In genomic region chr2:216636570-216637450, GRCh38 we compare ENCODE assay signal across 8 cellular contexts. TPM values are rescaled to one million over a fixed set of nuclear protein-coding genes. Genes with fewer than 3 reads are reported as not detected.
DNase-seq lines count a peak whose midpoint lies in the region; ATAC-seq, FAIRE-seq and TF ChIP-seq lines count a peak whose summit lies in the region.

No MANE protein-coding gene starts in this region.

- H3K9me3 ChIP-seq in K562 (replicated peaks; ENCODE audit: control insufficient read depth, insufficient read depth, low read depth, low read length): no peaks in the 10 kb centered on the region
- H3K9me3 ChIP-seq in right lobe of liver: no peaks in the 10 kb centered on the region

- H4K20me1 ChIP-seq in K562 (replicated peaks; ENCODE audit: control insufficient read depth, insufficient read depth, low read length): no peaks in the 10 kb centered on the region

- no peak for TF ChIP-seq RAD21 in K562 (CRISPR knock-in tag; conservative IDR thresholded peaks at IDR 0.05 in 1 of 2, IDR thresholded peaks at IDR 0.05 in 1 of 2)

- no TSS peak for BruUV-seq in K562 (replicated peaks; lab: Mats Ljungman, UMichigan)

- H3K79me2 ChIP-seq in ACC112 (ENCODE audit: control insufficient read depth, insufficient read depth, low read length, unreplicated experiment) (peaks cover 16% of the 10 kb centered on the region), K562 (ENCODE audit: control insufficient read depth, insufficient read depth, low read length) (no peaks in the 10 kb centered on the region)

- intact Hi-C loops in K562 (cut with micrococcal nuclease): no loop called here
- intact Hi-C loops in right lobe of liver (cut with DNase I): no loop called here

- H2AFZ ChIP-seq in ACC112 (ENCODE audit: low read length, unreplicated experiment): no peak overlapping the region
- no peak overlapping the region for H2AFZ ChIP-seq in K562 (ENCODE audit: low read depth, low read length)

- no peaks in the 10 kb centered on the region for H3K27me3 ChIP-seq in ACC112 (ENCODE audit: insufficient read depth, low read length)
- H3K27me3 ChIP-seq in K562 (ENCODE audit: control insufficient read depth in 2 of 2, insufficient read depth in 2 of 2, low read length in 2 of 2): peaks cover 5 to 49% of the 10 kb centered on the region in 2 experiments; a peak in 4 of 5 replicates
- no peaks in the 10 kb centered on the region for H3K27me3 ChIP-seq in right lobe of liver

- CTCF ChIA-PET in K562 (lab: Yijun Ruan, JAX; ENCODE audit: low intra/inter-chr PET ratio): no interaction called here

- 3% methylated on average over 25 of the region's 29 CpGs for WGBS in K562 (ENCODE audit: insufficient coverage, low coverage, missing lambda C conversion rate)
- WGBS in right lobe of liver (ENCODE audit: insufficient coverage, low coverage, low lambda C conversion rate, missing lambda C conversion rate): 25% methylated on average over 25 of the region's 29 CpGs

- TF ChIP-seq POLR2A in K562 (conservative IDR thresholded peaks at IDR 0.05) (no peak), right lobe of liver (IDR thresholded peaks at IDR 0.05) (no peak)

- no peak overlapping the region for H3K4me2 ChIP-seq in K562 (ENCODE audit: insufficient read depth, low read length)

- H3K36me3 ChIP-seq in ACC112 (ENCODE audit: insufficient read depth, low read length) (0 out of 2 replicates have a peak, but pooled peaks cover 3% of the 10 kb centered on the region), K562 (ENCODE audit: control insufficient read depth, insufficient read depth, low read length) (no peaks in the 10 kb centered on the region), right lobe of liver (peaks cover 0 to 26% (median 6%) of the 10 kb centered on the region in 4 donors)

- H3K4me3 ChIP-seq in ACC112 (ENCODE audit: low read depth, low read length) (peak overlapping the region; percentile 80; the same call in 1 of the 2 replicates), K562 (no peak overlapping the region), right lobe of liver (peak overlapping the region; percentile 7 to 76 (median 68))

- no peak for TF ChIP-seq EP300 in K562 (IDR thresholded peaks at IDR 0.05; ENCODE audit: low read length)

- in situ Hi-C loops in KBM-7 (cut with MboI; ENCODE audit: low pct_unique_long_range_greater_than_20kb, low sequenced_read_pairs) (no loop called here), K562 (cut with MboI) (no loop called here)

- no peak for TF ChIP-seq CTCF in K562 (IDR thresholded peaks at IDR 0.05 in 2 of 3, conservative IDR thresholded peaks at IDR 0.05 in 1 of 3; ENCODE audit: insufficient read depth in 2 of 3, low read depth in 1 of 3, low read length in 3 of 3)
- no peak for TF ChIP-seq CTCF in right lobe of liver (IDR thresholded peaks at IDR 0.05)

- H3K9ac ChIP-seq in K562 (ENCODE audit: insufficient read depth in 1 of 2, low read depth in 2 of 2, low read length in 2 of 2): no peak overlapping the region

- ATAC-seq in K562 (peak; percentile 92), right lobe of liver (peak; percentile 63 to 74 (median 70)), HG03342 (IDR thresholded peaks at IDR 0.05; ENCODE audit: unreplicated experiment) (no peak)

- H3K27ac ChIP-seq in ACC112 (ENCODE audit: low read depth, low read length) (no peak overlapping the region), K562 (ENCODE audit: extremely low read depth, low read depth, low read length) (no peak overlapping the region), right lobe of liver (peak overlapping the region; percentile 32 to 73 (median 43)), substantia nigra (ENCODE audit: low read depth, low read length, poor library complexity, severe bottlenecking) (no peak overlapping the region)

- no peaks in the 10 kb centered on the region for H3K9me1 ChIP-seq in K562 (ENCODE audit: control insufficient read depth, insufficient read depth, low read length)

- no peak for FAIRE-seq in K562 (lab: Jason Lieb, UNC)

- POLR2A ChIA-PET in K562 (lab: Yijun Ruan, JAX): no interaction called here

- DNase-seq in KBM-7 (peak; percentile 61), K562 (ENCODE audit: extremely low read depth in 1 of 4, low spot score in 3 of 4) (peak; percentile 19 to 34 (median 29)), right lobe of liver (peak; percentile 65 to 82 (median 67)), COR-L47 (lab: John Stamatoyannopoulos, UW) (no peak), UCSD-AML1 (lab: John Stamatoyannopoulos, UW; ENCODE audit: unreplicated experiment) (no peak), substantia nigra (lab: John Stamatoyannopoulos, UW) (no peak)

- peaks cover 25% of the 10 kb centered on the region for H3K4me1 ChIP-seq in ACC112 (ENCODE audit: control insufficient read depth, insufficient read depth, low read length, unreplicated experiment)
- H3K4me1 ChIP-seq in K562 (replicated peaks in 1 of 2; ENCODE audit: control insufficient read depth in 2 of 2, insufficient read depth in 2 of 2, low read length in 2 of 2): no peaks in the 10 kb centered on the region; a peak in 1 of 5 replicates
- H3K4me1 ChIP-seq in right lobe of liver: peaks cover 0 to 37% (median 0%) of the 10 kb centered on the region in 4 donors

TF ChIP-seq in K562, 482 proteins besides CTCF, POLR2A, EP300 and RAD21 (continues in another document):
- TF ChIP-seq FOSL1 (tag; conservative IDR thresholded peaks at IDR 0.05) (peak; percentile 49; the same call in 1 of the 2 replicates), JUND (IDR thresholded peaks at IDR 0.05; ENCODE audit: borderline replicate concordance, low read depth, low read length) (peak; percentile 44; the same call in 1 of the 2 replicates), JUND (tag; IDR thresholded peaks at IDR 0.05; ENCODE audit: borderline replicate concordance, low read depth, low read length) (peak; percentile 23; the same call in 1 of the 3 replicates), RCOR1 (IDR thresholded peaks at IDR 0.05; ENCODE audit: borderline replicate concordance in 1 of 2, low read depth in 2 of 2, low read length in 2 of 2) (peak in 1 of 2 experiments; percentile 71; a peak in 1 of 4 replicates), CTBP1 (IDR thresholded peaks at IDR 0.05; ENCODE audit: borderline replicate concordance) (peak; percentile 93), ETS1 (conservative IDR thresholded peaks at IDR 0.05; ENCODE audit: control insufficient read depth, low read depth, low read length) (no peak)

RNA-seq across cellular contexts. Expression of gene IGFBP2, which starts 3.6 kb away (rescaled TPM):
- total RNA-seq in K562 (2011; cell fraction: chromatin; rRNA removed; ENCODE audit: low replicate concordance): not detected in 2 replicates
- not detected in 2 replicates for total RNA-seq in K562 (2011; cell fraction: nucleolus; rRNA removed)
- not detected in 2 replicates for total RNA-seq in K562 (2011; cell fraction: nucleoplasm; rRNA removed)
- total RNA-seq in K562 (2014; rRNA removed) (not detected in 2 replicates), K562 (2014; rRNA removed; fragmentation: Illumina TruSeq; extraction: Trizol) (not detected in 2 replicates), K562 (2015; rRNA removed; fragmentation: Illumina TruSeq; extraction: Trizol) (0.23 TPM in 1 of 2 replicates, not detected in the other), K562 (2021) (0.85 and 0.93 TPM in 2 replicates), right lobe of liver (1,000 to 10,000 TPM in 2 of 6 experiments, 100 to 1,000 TPM in 4; 276 to 1,091 (median 406) TPM)
- polyA plus RNA-seq in K562 (2011; rRNA removed) (not detected in 2 replicates), K562 (2014; fragmentation: Illumina TruSeq; extraction: Trizol) (not detected in 2 replicates), K562 (2014; fragmentation: Nextera tagmentation; extraction: Ambion mirVana) (not detected), K562 (2014; rRNA removed) (not detected in 2 replicates)
- polyA plus RNA-seq in K562 (2011; cell fraction: cytosol; rRNA removed): 0.06 and 0.31 TPM in 2 replicates
- polyA plus RNA-seq in K562 (2011; cell fraction: nucleus; rRNA removed): not detected in 2 replicates
- 0.29 and 0.76 TPM in 2 replicates for polyA plus RNA-seq in K562 (2012)
- polyA minus RNA-seq in K562 (2011; rRNA and poly(A)+ RNA removed): not detected in 2 replicates
- polyA minus RNA-seq in K562 (2011; cell fraction: cytosol; rRNA and poly(A)+ RNA removed): not detected in 2 replicates
- not detected in 2 replicates for polyA minus RNA-seq in K562 (2011; cell fraction: nucleus; rRNA and poly(A)+ RNA removed)

RNA-seq across cellular contexts. Expression of gene IGFBP5, which starts 58.5 kb away (rescaled TPM):
- 0.05 TPM in 1 of 2 replicates, not detected in the other for total RNA-seq in K562 (2011; cell fraction: chromatin; rRNA removed; ENCODE audit: low replicate concordance)
- total RNA-seq in K562 (2011; cell fraction: nucleolus; rRNA removed): 0.17 TPM in 1 of 2 replicates, not detected in the other
- total RNA-seq in K562 (2011; cell fraction: nucleoplasm; rRNA removed): 0.29 TPM in 1 of 2 replicates, not detected in the other
- total RNA-seq in K562 (2014; rRNA removed): not detected in 2 replicates
- not detected in 2 replicates for total RNA-seq in K562 (2014; rRNA removed; fragmentation: Illumina TruSeq; extraction: Trizol)
- total RNA-seq in K562 (2015; rRNA removed; fragmentation: Illumina TruSeq; extraction: Trizol): not detected in 2 replicates
- 1.9 and 2.5 TPM in 2 replicates for total RNA-seq in K562 (2021)
- 0.01 and 0.05 TPM in 2 replicates for polyA plus RNA-seq in K562 (2011; rRNA removed)
- polyA plus RNA-seq in K562 (2011; cell fraction: cytosol; rRNA removed): under 0.01 and 0.28 TPM in 2 replicates
- polyA plus RNA-seq in K562 (2011; cell fraction: nucleus; rRNA removed): 0.01 and 0.40 TPM in 2 replicates
- polyA plus RNA-seq in K562 (2012): 0.04 and 0.08 TPM in 2 replicates
- polyA plus RNA-seq in K562 (2014; fragmentation: Illumina TruSeq; extraction: Trizol): not detected in 2 replicates
- not detected for polyA plus RNA-seq in K562 (2014; fragmentation: Nextera tagmentation; extraction: Ambion mirVana)
- polyA plus RNA-seq in K562 (2014; rRNA removed): 0.03 and 0.49 TPM in 2 replicates
- polyA minus RNA-seq in K562 (2011; rRNA and poly(A)+ RNA removed): 0.03 and 0.04 TPM in 2 replicates
- polyA minus RNA-seq in K562 (2011; cell fraction: cytosol; rRNA and poly(A)+ RNA removed): not detected in 2 replicates
- polyA minus RNA-seq in K562 (2011; cell fraction: nucleus; rRNA and poly(A)+ RNA removed): under 0.01 TPM in 1 of 2 replicates, not detected in the other
- 10 to 100 TPM; 13.7 to 76.0 (median 30.9) TPM for total RNA-seq in right lobe of liver

Comparison
In these comparisons a context has a peak if more than half of its experiments do, and no peak if none do; other contexts are left out.
1. H3K27ac ChIP-seq: peak in right lobe of liver (3 of 3); none in ACC112 (single experiment), K562 (single experiment) and substantia nigra (single experiment).
2. DNase-seq: peak in KBM-7 (single experiment), K562 (4 of 4) and right lobe of liver (3 of 3); none in COR-L47 (single experiment), UCSD-AML1 (single experiment) and substantia nigra (0 of 49).
3. RNA of gene IGFBP2, which starts 3.6 kb away (total RNA-seq): 276 to 1,091 TPM in right lobe of liver; 0.23 to 0.93 TPM in K562; every median in the first group is over 100 times any median in the second.
4. RNA of gene IGFBP5, which starts 58.5 kb away (total RNA-seq): 13.7 to 76.0 TPM in right lobe of liver; 0.05 to 2.5 TPM in K562; every median in the first group is over 4 times any median in the second.